In the genomic region with DNA sequence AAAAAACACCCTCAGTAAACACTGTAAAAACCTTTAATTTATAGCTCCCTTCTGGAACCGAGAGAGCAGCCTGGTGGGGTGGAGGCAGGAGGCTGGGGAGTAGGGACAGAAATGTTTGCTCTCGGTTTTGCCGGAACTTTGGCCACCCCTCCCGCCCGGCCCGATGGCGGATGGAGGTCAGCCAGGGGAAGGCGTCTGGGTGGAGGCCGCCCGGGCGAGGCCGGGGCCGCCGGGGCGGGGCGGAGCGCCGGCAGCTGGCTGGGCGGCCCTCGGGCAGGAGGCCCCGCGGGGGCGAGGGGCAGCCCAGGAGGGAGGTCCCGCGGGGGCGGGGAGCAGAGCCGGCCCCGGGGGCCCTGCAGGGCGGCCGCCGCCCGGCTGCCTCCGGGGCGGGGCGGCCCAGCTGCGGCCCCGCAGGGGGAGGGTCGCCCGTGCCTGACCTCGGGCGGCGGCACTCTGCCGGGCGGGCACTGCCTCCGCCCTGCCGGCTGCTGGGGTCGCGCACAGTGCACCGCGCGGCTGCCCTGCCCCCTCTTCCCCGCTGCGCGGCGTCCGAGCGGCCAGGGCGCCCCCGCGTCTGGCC, we compare ENCODE assay signal across 8 cellular contexts. TPM values are rescaled to one million over a fixed set of nuclear protein-coding genes. Genes with fewer than 3 reads are reported as not detected.
DNase-seq lines count a peak whose midpoint lies in the region; ATAC-seq and TF ChIP-seq lines count a peak whose summit lies in the region.

No MANE protein-coding gene starts in this region.

- WGBS in body of pancreas, 2 donors: 0 to 10% methylated on average over 2 to 23 of the region's 60 CpGs

- H3K4me1 Mint-ChIP-seq in T-helper 17 cell: peaks cover 36% of the 10 kb centered on the region

- peaks cover 46% of the 10 kb centered on the region for H3K4me1 ChIP-seq in body of pancreas

- intact Hi-C loops in body of pancreas (cut with DNase I): no loop called here

- H3K36me3 Mint-ChIP-seq in T-helper 17 cell (ENCODE audit: low read depth): peaks cover 2% of the 10 kb centered on the region

- DNase-seq in T-helper 17 cell (peak; percentile 50 to 58 (median 55)), body of pancreas (peak; percentile 85 to 87 (median 86)), middle frontal gyrus (ENCODE audit: extremely low spot score, low spot score) (no peak)

- ATAC-seq in GM21825 (IDR thresholded peaks at IDR 0.05; ENCODE audit: unreplicated experiment) (peak; percentile 43), T-helper 17 cell (peak; percentile 29), body of pancreas (peak; percentile 67)

- H3K27ac Mint-ChIP-seq in T-helper 17 cell: peak overlapping the region; percentile 95

- no peaks in the 10 kb centered on the region for H3K27me3 Mint-ChIP-seq in T-helper 17 cell

- H3K27me3 ChIP-seq in body of pancreas: no peaks in the 10 kb centered on the region

- peak overlapping the region; percentile 53 for H3K27ac ChIP-seq in KOPT-K1 (ENCODE audit: low read depth, low read length, poor library complexity, severe bottlenecking)
- peak overlapping the region; percentile 94 to 100 (median 98) for H3K27ac ChIP-seq in body of pancreas
- H3K27ac ChIP-seq in skin epidermis: peak overlapping the region; percentile 80 to 100 (median 99)

- H3K9me3 ChIP-seq in KOPT-K1 (ENCODE audit: insufficient read depth, low read length, poor library complexity, severe bottlenecking) (no peaks in the 10 kb centered on the region), T-helper 17 cell (ENCODE audit: control insufficient read depth, low read length, poor library complexity, severe bottlenecking) (no peaks in the 10 kb centered on the region), body of pancreas (no peaks in the 10 kb centered on the region), iPS-18c (ENCODE audit: control insufficient read depth, insufficient read depth, low read length) (no peaks in the 10 kb centered on the region)

- peak overlapping the region; percentile 85 for H3K4me3 Mint-ChIP-seq in T-helper 17 cell

- H3K36me3 ChIP-seq in KOPT-K1 (ENCODE audit: insufficient read depth, low read length) (no peaks in the 10 kb centered on the region), body of pancreas (replicated peaks in 1 of 2; ENCODE audit: insufficient read depth in 1 of 2, low read depth in 2 of 2) (no peaks in the 10 kb centered on the region)

- peak; percentile 46 to 82 (median 79) for TF ChIP-seq POLR2A in body of pancreas (IDR thresholded peaks at IDR 0.05)

- peak in 1 of 7 experiments; percentile 27 for TF ChIP-seq CTCF in body of pancreas (IDR thresholded peaks at IDR 0.05)

- H3K4me3 ChIP-seq in GM08714 (ENCODE audit: low read length) (peak overlapping the region; percentile 90), body of pancreas (peak overlapping the region in 1 of 2 donors; percentile 30), iPS-18c (ENCODE audit: insufficient read depth, low read depth, low read length) (peak overlapping the region; percentile 64), skin epidermis (peak overlapping the region; percentile 61 to 100 (median 86))

RNA-seq across cellular contexts. Expression of a gene that starts 0.8 kb away (rescaled TPM):
- total RNA-seq in T-helper 17 cell (10 to 100 TPM; 49.4 to 59.8 TPM), body of pancreas (10 to 100 TPM; 17.5 to 22.6 TPM)
